Comparison of ENCODE assay signal across 8 cellular contexts in genomic region chr17:19237139-19237388, GRCh38. TPM values are rescaled to one million over a fixed set of nuclear protein-coding genes. Genes with fewer than 3 reads are reported as not detected.
DNase-seq lines count a peak whose midpoint lies in the region; ATAC-seq and TF ChIP-seq lines count a peak whose summit lies in the region.
"Not testable (repeated sequence)": the region's sequence is repeated elsewhere in the genome, so short reads cannot be mapped to it uniquely, and the experiment has no call there.

TSS of gene EPN2 (plus strand) at chr17:19237366. CDS start at chr17:19283120, 45,754 bp downstream.

- not testable (repeated sequence) for TF ChIP-seq CTCF in brain (conservative IDR thresholded peaks at IDR 0.05); upper lobe of left lung (IDR thresholded peaks at IDR 0.05)
- peak in 1 of 11 experiments; percentile 48 for TF ChIP-seq CTCF in spleen (IDR thresholded peaks at IDR 0.05 in 8 of 11, conservative IDR thresholded peaks at IDR 0.05 in 3 of 11)

- not testable (repeated sequence) for H3K4me1 ChIP-seq in mesodermal cell (ENCODE audit: control insufficient read depth, insufficient read depth, low read length, poor library complexity, severe bottlenecking)
- peaks cover 5 to 33% (median 18%) of the 10 kb centered on the region in 6 donors for H3K4me1 ChIP-seq in spleen
- peaks cover 22 to 28% (median 24%) of the 10 kb centered on the region in 4 donors for H3K4me1 ChIP-seq in upper lobe of left lung

- peaks cover 34% of the 10 kb centered on the region for H3K4me1 Mint-ChIP-seq in brain

- TF ChIP-seq EP300 in upper lobe of left lung (IDR thresholded peaks at IDR 0.05): not testable (repeated sequence)

- DNase-seq in EL: peak; percentile 62
- DNase-seq in LHCN-M2 (ENCODE audit: low read depth): peak; percentile 31
- peak; percentile 58 for DNase-seq in activated CD4-positive, alpha-beta T cell treated with anti-CD3 and anti-CD28 coated beads, Interleukin-2, amount 50 U/mL, for 1 hour
- DNase-seq in germinal center (ENCODE audit: low spot score): peak; percentile 73
- not testable (repeated sequence) for DNase-seq in spleen
- DNase-seq in upper lobe of left lung: peak; percentile 66 to 96

- H3K27ac ChIP-seq in mesodermal cell (ENCODE audit: low read depth, low read length, severe bottlenecking) (peak within 1 kb of the TSS; percentile 30), spleen (peak within 1 kb of the TSS; percentile 64 to 88 (median 84)), upper lobe of left lung (peak within 1 kb of the TSS; percentile 90 to 94 (median 92))

- peak within 1 kb of the TSS; percentile 94 to 96 (median 95) for H3K4me3 Mint-ChIP-seq in brain

- H3K27ac Mint-ChIP-seq in brain: peak within 1 kb of the TSS; percentile 93 to 97 (median 96)

- TF ChIP-seq POLR2A in spleen (IDR thresholded peaks at IDR 0.05); upper lobe of left lung (IDR thresholded peaks at IDR 0.05): not testable (repeated sequence)

- peak; percentile 90 to 97 for ATAC-seq in upper lobe of left lung (ENCODE audit: low FRiP score in 2 of 2)

- WGBS in mesodermal cell (ENCODE audit: insufficient coverage in 2 of 2), 2 experiments: 0% methylated on average over 3 to 5 of the region's 31 CpGs
- WGBS in spleen, 5 donors: 0% methylated on average over 4 to 19 of the region's 31 CpGs; no CpG with 5 or more reads in 2 of the 5 donors
- no CpG with 5 or more reads among the region's 31 CpGs for WGBS in upper lobe of left lung, 2 donors

- not testable (repeated sequence) for H3K36me3 ChIP-seq in mesodermal cell (ENCODE audit: control insufficient read depth, insufficient read depth, low read length); spleen; upper lobe of left lung

- peaks cover 0 to 16% (median 0%) of the 10 kb centered on the region in 7 donors for H3K27me3 ChIP-seq in spleen (replicated peaks in 1 of 7)
- not testable (repeated sequence) for H3K27me3 ChIP-seq in upper lobe of left lung

- not testable (repeated sequence) for H3K9me3 ChIP-seq in mesodermal cell (ENCODE audit: control insufficient read depth, low read length); spleen; upper lobe of left lung

- intact Hi-C loops in spleen (cut with DNase I; ENCODE audit: low total_unique reads): not testable (repeated sequence)

- H3K9me3 Mint-ChIP-seq in brain: not testable (repeated sequence)

- H3K27me3 Mint-ChIP-seq in brain: peaks cover 11% of the 10 kb centered on the region

- H3K36me3 Mint-ChIP-seq in brain: peaks cover 17% of the 10 kb centered on the region

- H3K4me3 ChIP-seq in mesodermal cell (ENCODE audit: extremely low read depth, insufficient read depth, low read length, poor library complexity, severe bottlenecking) (peak within 1 kb of the TSS; percentile 95), spleen (peak within 1 kb of the TSS; percentile 67 to 99 (median 88)), upper lobe of left lung (peak within 1 kb of the TSS; percentile 97 to 100 (median 98))

RNA-seq across cellular contexts. Expression of gene EPN2, which starts in this region (rescaled TPM):
- total RNA-seq in LHCN-M2 (2014; rRNA removed): 18.5 and 28.1 TPM in 2 replicates
- polyA plus RNA-seq in LHCN-M2 (2012): 12.3 TPM
- 68.5 TPM for polyA plus RNA-seq in brain (ENCODE audit: insufficient read depth, low read depth, low replicate concordance)
- 37.4 TPM for polyA plus RNA-seq in mesodermal cell (2013, experiment 1 of 2)
- polyA plus RNA-seq in mesodermal cell (2013, experiment 2 of 2): 33.4 TPM
- 10 to 100 TPM; 21.8 to 59.6 (median 38.5) TPM for total RNA-seq in spleen
- polyA plus RNA-seq in spleen: 10 to 100 TPM in 1 of 3 donors, 1 to 10 TPM in 2; 5.4 to 20.0 (median 5.9) TPM
- 10 to 100 TPM; 26.3 to 64.5 (median 47.9) TPM for total RNA-seq in upper lobe of left lung

Comparison
In these comparisons a context has a peak if more than half of its experiments do, and no peak if none do; other contexts are left out.
1. H3K27ac ChIP-seq: peak in every context shown above with its lines; median percentile 92 in upper lobe of left lung; 84 in spleen; 30 in mesodermal cell.